1 cellular context compared by ENCODE assay signal in genomic region chr2:102621630-102622029, GRCh38.
TF ChIP-seq lines count a peak whose summit lies in the region.

No MANE protein-coding gene starts in this region.

TF ChIP-seq in HepG2, 621 proteins besides CTCF, POLR2A, EP300 and RAD21 (continued from another document):
- TF ChIP-seq KLF12 (CRISPR knock-in tag; IDR thresholded peaks at IDR 0.05; ENCODE audit: borderline replicate concordance) (no peak), ZBTB40 (IDR thresholded peaks at IDR 0.05) (no peak), ZBTB40 (CRISPR knock-in tag; IDR thresholded peaks at IDR 0.05) (no peak), ZNF749 (CRISPR knock-in tag; IDR thresholded peaks at IDR 0.05; ENCODE audit: borderline replicate concordance) (no peak), ZNF891 (CRISPR knock-in tag; IDR thresholded peaks at IDR 0.05) (no peak), SCMH1 (CRISPR knock-in tag; IDR thresholded peaks at IDR 0.05; ENCODE audit: borderline replicate concordance) (no peak), KDM1A (CRISPR knock-in tag; IDR thresholded peaks at IDR 0.05) (no peak), STAG1 (CRISPR knock-in tag; IDR thresholded peaks at IDR 0.05) (no peak), ZNF282 (IDR thresholded peaks at IDR 0.05; ENCODE audit: partially characterized antibody) (no peak)
